28 cellular contexts compared by ENCODE assay signal in the genomic region with DNA sequence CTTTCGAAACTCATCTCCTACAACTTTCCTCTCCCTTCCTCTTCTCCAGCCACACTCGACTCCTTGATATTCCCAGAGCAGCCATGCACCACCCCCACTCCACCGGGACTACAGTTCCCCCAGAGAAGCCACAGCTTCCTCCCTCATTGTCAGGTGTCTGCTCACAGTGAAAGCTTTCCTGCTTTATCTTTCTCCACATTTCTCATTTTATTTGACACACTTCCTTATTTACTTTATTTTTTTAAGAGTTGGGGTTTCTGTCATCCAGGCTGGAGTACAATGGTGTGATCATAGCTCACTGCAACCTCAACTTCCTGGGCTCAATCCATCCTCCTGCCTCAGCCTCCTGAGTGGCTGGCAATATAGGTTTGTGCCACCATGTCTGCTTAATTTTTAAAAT.
"Had no signal": no experiment of that assay in that cellular context is flagged by ENCODE, and none has a peak within 500 bp of the region (broad histone marks: within the 10 kb centered on the region; RNA-seq: fewer than 3 reads in every experiment).

No MANE protein-coding gene starts in this region.

- DNase-seq: activated CD4-positive, alpha-beta memory T cell treated with anti-CD3 and anti-CD28 coated beads, Interleukin-2, amount 10 ng/mL, durations not matched to agents 7 days and 5 days; activated CD4-positive, alpha-beta T cell treated with anti-CD3 and anti-CD28 coated beads for 1 hour; activated CD4-positive, alpha-beta T cell treated with anti-CD3 and anti-CD28 coated beads, Interleukin-2, amount 10 ng/mL, durations not matched to agents 7 days and 5 days; activated CD8-positive, alpha-beta memory T cell treated with anti-CD3 and anti-CD28 coated beads, Interleukin-2, amount 50 U/mL, for 48 hours; activated gamma-delta T cell; activated naive CD4-positive, alpha-beta T cell treated with anti-CD3 and anti-CD28 coated beads, Interleukin-2, amount 10 ng/mL, durations not matched to agents 7 days and 5 days; activated naive CD8-positive, alpha-beta T cell treated with anti-CD3 and anti-CD28 coated beads, Interleukin-2, amount 10 ng/mL, durations not matched to agents 7 days and 5 days; activated T-cell treated with anti-CD3 and anti-CD28 coated beads, Interleukin-2, amount 50 U/mL, for 24 hours; dorsolateral prefrontal cortex; effector memory CD4-positive, alpha-beta T cell; erythroblast; gastrocnemius medialis; hippocampal formation; left colon; mammary epithelial cell; nephron progenitor cell; right lobe of liver; stimulated activated CD4-positive, alpha-beta T cell treated with anti-CD3 and anti-CD28 coated beads, Interleukin-4, amount 100 ng/mL, for 24 hours; uterus had no signal

- H3K36me3 ChIP-seq: ascending aorta, gastrocnemius medialis, neutrophil, right lobe of liver, thoracic aorta, uterus had no signal

- H3K27ac Mint-ChIP-seq: activated CD4-positive, alpha-beta memory T cell treated with anti-CD3 and anti-CD28 coated beads, Interleukin-2, amount 10 ng/mL, durations not matched to agents 7 days and 5 days; activated CD4-positive, alpha-beta T cell treated with anti-CD3 and anti-CD28 coated beads, Interleukin-2, amount 10 ng/mL, durations not matched to agents 7 days and 5 days; activated naive CD4-positive, alpha-beta T cell treated with anti-CD3 and anti-CD28 coated beads, Interleukin-2, amount 10 ng/mL, durations not matched to agents 7 days and 5 days; activated naive CD8-positive, alpha-beta T cell treated with anti-CD3 and anti-CD28 coated beads, Interleukin-2, amount 10 ng/mL, durations not matched to agents 7 days and 5 days; activated T-cell treated with anti-CD3 and anti-CD28 coated beads, Interleukin-2, amount 50 U/mL, for 24 hours; brain; nephron progenitor cell; stimulated activated effector memory CD8-positive, alpha-beta T cell treated with anti-CD3 and anti-CD28 coated beads, Interleukin-12 subunit alpha, Interleukin-12 subunit beta, amount 100 ng/mL, for 72 hours; stimulated activated naive CD8-positive, alpha-beta T cell treated with anti-CD3 and anti-CD28 coated beads, Interleukin-15, Interleukin-2, amounts not matched to agents 100 ng/mL and 50 ng/mL, for 24 hours; type B pancreatic cell; WTC11 had no signal

- H3K9me3 ChIP-seq: ascending aorta, gastrocnemius medialis, neutrophil, right lobe of liver, thoracic aorta, uterus had no signal

- H3K36me3 Mint-ChIP-seq: activated naive CD4-positive, alpha-beta T cell treated with anti-CD3 and anti-CD28 coated beads, Interleukin-2, amount 10 ng/mL, durations not matched to agents 7 days and 5 days; activated naive CD8-positive, alpha-beta T cell treated with anti-CD3 and anti-CD28 coated beads, Interleukin-2, amount 10 ng/mL, durations not matched to agents 7 days and 5 days; stimulated activated effector memory CD8-positive, alpha-beta T cell treated with anti-CD3 and anti-CD28 coated beads, Interleukin-12 subunit alpha, Interleukin-12 subunit beta, amount 100 ng/mL, for 72 hours; type B pancreatic cell had no signal

- H3K27ac ChIP-seq: ascending aorta, coronary artery, dorsolateral prefrontal cortex, gastrocnemius medialis, neutrophil, right lobe of liver, thoracic aorta, uterus had no signal

- H3K4me3 ChIP-seq: ascending aorta, coronary artery, dorsolateral prefrontal cortex, gastrocnemius medialis, right lobe of liver, thoracic aorta, uterus had no signal

- H3K27me3 Mint-ChIP-seq: activated CD4-positive, alpha-beta memory T cell treated with anti-CD3 and anti-CD28 coated beads, Interleukin-2, amount 10 ng/mL, durations not matched to agents 7 days and 5 days; activated CD4-positive, alpha-beta T cell treated with anti-CD3 and anti-CD28 coated beads, Interleukin-2, amount 10 ng/mL, durations not matched to agents 7 days and 5 days; activated naive CD4-positive, alpha-beta T cell treated with anti-CD3 and anti-CD28 coated beads, Interleukin-2, amount 10 ng/mL, durations not matched to agents 7 days and 5 days; activated naive CD8-positive, alpha-beta T cell treated with anti-CD3 and anti-CD28 coated beads, Interleukin-2, amount 10 ng/mL, durations not matched to agents 7 days and 5 days; type B pancreatic cell had no signal

- H3K4me1 ChIP-seq: ascending aorta, gastrocnemius medialis, right lobe of liver, uterus had no signal

- H3K4me3 Mint-ChIP-seq: activated CD4-positive, alpha-beta memory T cell treated with anti-CD3 and anti-CD28 coated beads, Interleukin-2, amount 10 ng/mL, durations not matched to agents 7 days and 5 days; activated CD4-positive, alpha-beta T cell treated with anti-CD3 and anti-CD28 coated beads, Interleukin-2, amount 10 ng/mL, durations not matched to agents 7 days and 5 days; activated naive CD4-positive, alpha-beta T cell treated with anti-CD3 and anti-CD28 coated beads, Interleukin-2, amount 10 ng/mL, durations not matched to agents 7 days and 5 days; activated naive CD8-positive, alpha-beta T cell treated with anti-CD3 and anti-CD28 coated beads, Interleukin-2, amount 10 ng/mL, durations not matched to agents 7 days and 5 days; activated T-cell treated with anti-CD3 and anti-CD28 coated beads, Interleukin-2, amount 50 U/mL, for 24 hours; brain; nephron progenitor cell; stimulated activated effector memory CD8-positive, alpha-beta T cell treated with anti-CD3 and anti-CD28 coated beads, Interleukin-12 subunit alpha, Interleukin-12 subunit beta, amount 100 ng/mL, for 72 hours; stimulated activated naive CD8-positive, alpha-beta T cell treated with anti-CD3 and anti-CD28 coated beads, Interleukin-15, Interleukin-2, amounts not matched to agents 100 ng/mL and 50 ng/mL, for 24 hours; type B pancreatic cell; WTC11 had no signal

- H3K9me3 Mint-ChIP-seq: activated CD4-positive, alpha-beta memory T cell treated with anti-CD3 and anti-CD28 coated beads, Interleukin-2, amount 10 ng/mL, durations not matched to agents 7 days and 5 days; activated T-cell treated with anti-CD3 and anti-CD28 coated beads, Interleukin-2, amount 50 U/mL, for 24 hours had no signal

- H3K4me1 Mint-ChIP-seq: activated CD4-positive, alpha-beta memory T cell treated with anti-CD3 and anti-CD28 coated beads, Interleukin-2, amount 10 ng/mL, durations not matched to agents 7 days and 5 days; activated CD4-positive, alpha-beta T cell treated with anti-CD3 and anti-CD28 coated beads, Interleukin-2, amount 10 ng/mL, durations not matched to agents 7 days and 5 days; activated naive CD4-positive, alpha-beta T cell treated with anti-CD3 and anti-CD28 coated beads, Interleukin-2, amount 10 ng/mL, durations not matched to agents 7 days and 5 days; activated naive CD8-positive, alpha-beta T cell treated with anti-CD3 and anti-CD28 coated beads, Interleukin-2, amount 10 ng/mL, durations not matched to agents 7 days and 5 days; stimulated activated effector memory CD8-positive, alpha-beta T cell treated with anti-CD3 and anti-CD28 coated beads, Interleukin-12 subunit alpha, Interleukin-12 subunit beta, amount 100 ng/mL, for 72 hours; WTC11 had no signal

- H3K27me3 ChIP-seq: ascending aorta, gastrocnemius medialis, right lobe of liver, uterus had no signal
